In the genomic region with DNA sequence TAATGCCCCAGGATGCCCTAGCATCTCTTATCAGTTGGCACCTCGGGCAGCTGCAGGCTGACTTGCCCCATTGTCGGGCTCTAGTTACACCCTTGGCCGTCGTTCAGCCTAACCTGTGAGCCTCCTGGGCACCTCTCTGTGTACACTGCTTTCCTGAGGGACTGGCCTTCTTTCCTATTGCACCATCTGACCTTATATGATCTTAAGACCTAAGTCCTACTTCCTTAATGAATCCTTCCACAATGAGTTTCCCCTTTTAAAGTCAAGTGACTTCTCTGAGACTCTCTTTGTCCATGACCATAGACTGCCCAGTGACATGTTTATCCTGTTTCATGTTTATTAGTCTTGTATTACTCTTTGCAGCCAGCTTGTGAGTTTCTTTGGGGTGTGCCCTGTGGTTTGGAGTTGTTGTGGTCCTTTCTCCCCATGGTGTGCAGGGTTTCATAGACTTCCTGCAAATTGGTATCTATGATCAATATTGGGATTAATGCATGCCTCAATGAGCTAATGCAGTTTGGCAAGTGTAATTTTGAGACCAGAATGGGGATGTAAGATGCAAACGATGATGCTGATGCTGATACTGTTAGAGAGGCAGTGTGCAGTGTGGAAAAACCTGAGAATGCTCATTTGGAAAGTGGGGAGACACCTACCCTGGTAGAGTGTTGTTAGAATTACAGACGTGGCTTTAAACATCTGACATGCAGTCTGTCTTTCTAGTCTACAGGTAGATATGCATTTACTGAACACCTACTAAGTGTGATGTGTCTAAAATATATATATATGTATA, we compare ENCODE assay signal across 1 cellular context.
TF ChIP-seq lines count a peak whose summit lies in the region.

No MANE protein-coding gene starts in this region.

TF ChIP-seq in GM12878, 131 proteins besides CTCF, POLR2A, EP300 and RAD21:
- TF ChIP-seq RUNX3 (IDR thresholded peaks at IDR 0.05; ENCODE audit: low read length), result peak; percentile 48
- TF ChIP-seq SUPT20H (IDR thresholded peaks at IDR 0.05; ENCODE audit: borderline replicate concordance, control insufficient read depth, low read depth, low read length), result no peak
TF ChIP-seq in GM12878: peak in this region for 1.
